20 cellular contexts compared by ENCODE assay signal in the genomic region with DNA sequence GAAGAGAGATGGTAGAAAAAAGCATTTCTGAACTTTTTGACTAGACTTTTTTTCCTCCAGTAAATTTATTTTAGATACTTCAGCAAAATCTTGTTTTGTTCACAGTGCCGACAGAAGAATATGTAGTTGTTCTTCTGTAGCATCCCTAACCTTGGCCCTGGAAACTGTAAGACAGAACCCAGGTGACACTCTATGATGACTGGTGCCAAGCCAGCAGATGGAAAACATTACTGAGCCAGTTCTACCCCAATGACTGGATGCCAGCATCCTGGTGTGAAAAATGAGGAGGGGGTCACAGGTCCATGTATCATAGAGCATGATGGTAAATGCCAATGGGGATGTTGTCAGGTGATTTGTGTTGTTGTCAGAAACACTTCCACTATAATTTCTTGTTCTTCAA.
A peak's percentile ranks its signal among the peaks of the same experiment; 100 is the strongest.
DNase-seq lines count a peak whose midpoint lies in the region; ATAC-seq and TF ChIP-seq lines count a peak whose summit lies in the region.
"Had no signal": no experiment of that assay in that cellular context is flagged by ENCODE, and none has a peak within 500 bp of the region (broad histone marks: within the 10 kb centered on the region; RNA-seq: fewer than 3 reads in every experiment).

No MANE protein-coding gene starts in this region.

- H3K27ac Mint-ChIP-seq in activated CD4-positive, alpha-beta memory T cell treated with anti-CD3 and anti-CD28 coated beads for 36 hours: no peak overlapping the region
- H3K27ac Mint-ChIP-seq: CD8-positive, alpha-beta T cell had no signal

- no peak overlapping the region for H2AK5ac ChIP-seq in IMR-90 (ENCODE audit: low read depth, low read length)

- H2BK15ac ChIP-seq in IMR-90 (ENCODE audit: low read depth, low read length): no peak overlapping the region

- CTCF ChIA-PET in IMR-90 (lab: Yijun Ruan, JAX): interaction anchor here (0.6 kb wide), 1 partner anchor 31 kb away, joined by 4 read pairs; no protein-coding TSS in a partner anchor
- CTCF ChIA-PET in activated CD4-positive, alpha-beta memory T cell treated with anti-CD3 and anti-CD28 coated beads for 36 hours (lab: Charles Lee): no interaction called here

- H2AFZ ChIP-seq in IMR-90 (replicated peaks; ENCODE audit: low read length, poor library complexity): no peak overlapping the region

- intact Hi-C loops in IMR-90 (cut with micrococcal nuclease): no loop called here
- intact Hi-C loops in psoas muscle (cut with DNase I): no loop called here
- intact Hi-C loops in activated CD4-positive, alpha-beta memory T cell treated with anti-CD3 and anti-CD28 coated beads for 36 hours (cut with micrococcal nuclease): no loop called here

- H3K14ac ChIP-seq in IMR-90 (replicated peaks; ENCODE audit: low read depth, low read length): peak overlapping the region; percentile 24; the same call in 1 of the 2 replicates

- no peaks in the 10 kb centered on the region for H4K20me1 ChIP-seq in IMR-90 (ENCODE audit: insufficient read depth, low read length)
- H4K20me1 ChIP-seq: BLaER1 treated with 17β-estradiol and CSF1 and Interleukin-3, amounts not matched to agents 10 nM and 100 nM had no signal

- no peak overlapping the region for H4K91ac ChIP-seq in IMR-90 (ENCODE audit: insufficient read depth, low read depth, low read length)

- no peak overlapping the region for H2BK5ac ChIP-seq in IMR-90 (ENCODE audit: low read depth, low read length, poor library complexity, severe bottlenecking)

- POLR2A ChIA-PET in IMR-90 (lab: Charles Lee; ENCODE audit: unreplicated experiment): no interaction called here
- POLR2A ChIA-PET in activated CD4-positive, alpha-beta memory T cell treated with anti-CD3 and anti-CD28 coated beads for 36 hours (lab: Charles Lee): no interaction called here

- no peaks in the 10 kb centered on the region for H3K9me3 Mint-ChIP-seq in activated CD4-positive, alpha-beta memory T cell treated with anti-CD3 and anti-CD28 coated beads for 36 hours
- H3K9me3 Mint-ChIP-seq: CD8-positive, alpha-beta T cell had no signal

- DNase-seq in G401 (ENCODE audit: low spot score) (peak; percentile 85), IMR-90 (no peak), cerebellum (ENCODE audit: low spot score) (peak; percentile 66), psoas muscle (no peak), inferior parietal cortex (ENCODE audit: extremely low spot score) (no peak), COR-L47 (lab: John Stamatoyannopoulos, UW) (no peak)
- no peak for DNase-seq in activated CD4-positive, alpha-beta memory T cell treated with anti-CD3 and anti-CD28 coated beads for 36 hours
- DNase-seq: CD8-positive, alpha-beta T cell; DMS79; KG1; MV-4-11; NCI-H1417; NCI-H187; NCI-H2107; NCI-H510A; NCI-H774; SHP77 treated with DMSO at 0.1 percent for 48 hours had no signal

- H3K4me2 ChIP-seq in IMR-90 (ENCODE audit: low read depth, low read length): no peak overlapping the region
- H3K4me2 ChIP-seq: BLaER1 treated with 17β-estradiol and CSF1 and Interleukin-3, amounts not matched to agents 10 nM and 100 nM had no signal

- TF ChIP-seq POLR2A in IMR-90 (IDR thresholded peaks at IDR 0.05; ENCODE audit: low read depth, low read length): no peak

- H3K27ac ChIP-seq in IMR-90 (ENCODE audit: insufficient read depth, low read length): no peak overlapping the region
- peak overlapping the region; percentile 44 for H3K27ac ChIP-seq in psoas muscle
- H3K27ac ChIP-seq: BLaER1 treated with 17β-estradiol and CSF1 and Interleukin-3, amounts not matched to agents 10 nM and 100 nM had no signal

- H3K18ac ChIP-seq in IMR-90 (ENCODE audit: low read depth, low read length): no peak overlapping the region

- H3K4me1 ChIP-seq in IMR-90 (ENCODE audit: control insufficient read depth, insufficient read depth, low read length): peaks cover 17% of the 10 kb centered on the region
- H3K4me1 ChIP-seq in psoas muscle: peaks cover 34% of the 10 kb centered on the region
- H3K4me1 ChIP-seq: BLaER1 treated with 17β-estradiol and CSF1 and Interleukin-3, amounts not matched to agents 10 nM and 100 nM had no signal

- H3K4ac ChIP-seq in IMR-90 (ENCODE audit: low read depth, low read length): no peak overlapping the region

- H3K23ac ChIP-seq in IMR-90 (ENCODE audit: low read depth, low read length): no peak overlapping the region

- H3K4me1 Mint-ChIP-seq in activated CD4-positive, alpha-beta memory T cell treated with anti-CD3 and anti-CD28 coated beads for 36 hours (ENCODE audit: low read depth): peaks cover 2% of the 10 kb centered on the region

- peaks cover 6 to 11% of the 10 kb centered on the region in 2 experiments; a peak in 2 of 4 replicates for H3K79me1 ChIP-seq in IMR-90 (ENCODE audit: low read depth in 1 of 2, low read length in 2 of 2)

- TF ChIP-seq RAD21 in IMR-90 (IDR thresholded peaks at IDR 0.05; ENCODE audit: low read length): no peak

- H3K4me3 Mint-ChIP-seq in activated CD4-positive, alpha-beta memory T cell treated with anti-CD3 and anti-CD28 coated beads for 36 hours: no peak overlapping the region
- H3K4me3 Mint-ChIP-seq: CD8-positive, alpha-beta T cell had no signal

- H2BK120ac ChIP-seq in IMR-90 (ENCODE audit: low read depth, low read length): peak overlapping the region; percentile 22; the same call in 1 of the 2 replicates

- no peak overlapping the region for H3K56ac ChIP-seq in IMR-90 (ENCODE audit: extremely low read depth, insufficient read depth, low read length)

- H3K9me1 ChIP-seq in IMR-90 (ENCODE audit: insufficient read depth, low read length): no peaks in the 10 kb centered on the region

- no peak overlapping the region for H3K9ac ChIP-seq in IMR-90 (ENCODE audit: low read depth, low read length)
- H3K9ac ChIP-seq: BLaER1 treated with 17β-estradiol and CSF1 and Interleukin-3, amounts not matched to agents 10 nM and 100 nM had no signal

- H3K36me3 Mint-ChIP-seq in activated CD4-positive, alpha-beta memory T cell treated with anti-CD3 and anti-CD28 coated beads for 36 hours: no peaks in the 10 kb centered on the region

- no peak overlapping the region for H3K4me3 ChIP-seq in IMR-90 (ENCODE audit: insufficient read depth, low read depth, low read length)
- no peak overlapping the region for H3K4me3 ChIP-seq in psoas muscle
- H3K4me3 ChIP-seq: BLaER1 treated with 17β-estradiol and CSF1 and Interleukin-3, amounts not matched to agents 10 nM and 100 nM had no signal

- dilution Hi-C loops in IMR-90 (cut with HindIII; ENCODE audit: low sequenced_read_pairs, unreplicated experiment): no loop called here

- WGBS in IMR-90 (ENCODE audit: extremely low coverage in 2 of 2, insufficient read length in 1 of 2), 2 experiments: no CpG with 5 or more reads among the region's 1 CpG
- WGBS in psoas muscle, 3 donors: 46 to 84% (median 62%) methylated on average over 1 of the region's 1 CpG

- H3K9me3 ChIP-seq in IMR-90 (ENCODE audit: control insufficient read depth, insufficient read depth, low read length) (no peaks in the 10 kb centered on the region), psoas muscle (no peaks in the 10 kb centered on the region)
- H3K9me3 ChIP-seq: BLaER1 treated with 17β-estradiol and CSF1 and Interleukin-3, amounts not matched to agents 10 nM and 100 nM had no signal

- H2AK9ac ChIP-seq in IMR-90 (replicated peaks; ENCODE audit: low read depth, low read length, poor library complexity): no peak overlapping the region

- ATAC-seq in IMR-90 (ENCODE audit: low read depth) (no peak), psoas muscle (no peak), GM21423 (IDR thresholded peaks at IDR 0.05; ENCODE audit: unreplicated experiment) (no peak)
- ATAC-seq: CD8-positive, alpha-beta T cell; HepG2 had no signal

- H3K27me3 ChIP-seq in IMR-90 (ENCODE audit: control insufficient read depth, insufficient read depth, low read length): no peaks in the 10 kb centered on the region
- no peaks in the 10 kb centered on the region for H3K27me3 ChIP-seq in psoas muscle (ENCODE audit: insufficient read depth in 3 of 3, low read length in 2 of 3)
- H3K27me3 ChIP-seq: BLaER1 treated with 17β-estradiol and CSF1 and Interleukin-3, amounts not matched to agents 10 nM and 100 nM had no signal

- H3K36me3 ChIP-seq in IMR-90 (ENCODE audit: control insufficient read depth, insufficient read depth, low read length) (no peaks in the 10 kb centered on the region), psoas muscle (ENCODE audit: insufficient read depth in 1 of 2, low read depth in 1 of 2) (no peaks in the 10 kb centered on the region)

- TF ChIP-seq CTCF in IMR-90 (conservative IDR thresholded peaks at IDR 0.05; ENCODE audit: low read depth, low read length) (no peak), psoas muscle (IDR thresholded peaks at IDR 0.05) (no peak)

- no peak overlapping the region for H4K8ac ChIP-seq in IMR-90 (ENCODE audit: low read depth in 2 of 2, low read length in 2 of 2)

- H2BK20ac ChIP-seq in IMR-90 (ENCODE audit: low read depth, low read length): no peak overlapping the region

- no peaks in the 10 kb centered on the region for H3K27me3 Mint-ChIP-seq in activated CD4-positive, alpha-beta memory T cell treated with anti-CD3 and anti-CD28 coated beads for 36 hours

- no TSS peak for BruUV-seq in IMR-90 (replicated peaks; lab: Mats Ljungman, UMichigan)

- no peak overlapping the region for H4K5ac ChIP-seq in IMR-90 (ENCODE audit: low read depth, low read length)

- in situ Hi-C loops in G401 (cut with HindIII; ENCODE audit: low sequenced_read_pairs) (loop anchor here (25.0 kb wide), 1 partner anchor 891 kb away; no protein-coding TSS in a partner anchor), IMR-90 (cut with MboI; ENCODE audit: low sequenced_read_pairs) (loop anchor here (10.0 to 25.0 kb wide), 3 partner anchors 173 to 1041 kb away; a partner anchor contains a TSS)

TF ChIP-seq in IMR-90, 13 proteins besides CTCF, POLR2A, EP300 and RAD21:
- TF ChIP-seq RCOR1 (IDR thresholded peaks at IDR 0.05; ENCODE audit: insufficient replicate concordance, low read length) (no peak), RFX5 (IDR thresholded peaks at IDR 0.05; ENCODE audit: low read depth, low read length) (no peak), CEBPB (IDR thresholded peaks at IDR 0.05; ENCODE audit: low read depth, low read length) (no peak)

Comparison
In these comparisons a context has a peak if more than half of its experiments do, and no peak if none do; other contexts are left out.
1. DNase-seq: peak in G401 (single experiment) and cerebellum (single experiment); none in IMR-90 (single experiment), psoas muscle (0 of 2), activated CD4-positive, alpha-beta memory T cell treated with anti-CD3 and anti-CD28 coated beads for 36 hours (single experiment), inferior parietal cortex (single experiment) and COR-L47 (single experiment).